Comparison of ENCODE assay signal across 23 cellular contexts in genomic region chr15:58536414-58536813, GRCh38.
DNase-seq lines count a peak whose midpoint lies in the region; ATAC-seq and TF ChIP-seq lines count a peak whose summit lies in the region.
"Had no signal": no experiment of that assay in that cellular context is flagged by ENCODE, and none has a peak within 500 bp of the region (broad histone marks: within the 10 kb centered on the region; RNA-seq: fewer than 3 reads in every experiment).

No MANE protein-coding gene starts in this region.

- no peak overlapping the region for H2BK120ac ChIP-seq in IMR-90 (ENCODE audit: low read depth, low read length)

- H3K23ac ChIP-seq in IMR-90 (ENCODE audit: low read depth, low read length) = no peak overlapping the region

- H3K56ac ChIP-seq in IMR-90 (ENCODE audit: extremely low read depth, insufficient read depth, low read length) = no peak overlapping the region

- H2AK5ac ChIP-seq in IMR-90 (ENCODE audit: low read depth, low read length) = no peak overlapping the region

- H3K36me3 ChIP-seq in IMR-90 (ENCODE audit: control insufficient read depth, insufficient read depth, low read length) (no peaks in the 10 kb centered on the region), gastrocnemius medialis (no peaks in the 10 kb centered on the region), suprapubic skin (no peaks in the 10 kb centered on the region)
- H3K36me3 ChIP-seq: SJCRH30 had no signal

- H4K8ac ChIP-seq in IMR-90 (ENCODE audit: low read depth in 2 of 2, low read length in 2 of 2) = no peak overlapping the region

- no peaks in the 10 kb centered on the region for H4K20me1 ChIP-seq in IMR-90 (ENCODE audit: insufficient read depth, low read length)

- H3K4me1 ChIP-seq in IMR-90 (ENCODE audit: control insufficient read depth, insufficient read depth, low read length) (no peaks in the 10 kb centered on the region), gastrocnemius medialis (peaks cover 0 to 13% of the 10 kb centered on the region in 2 donors), suprapubic skin (no peaks in the 10 kb centered on the region)

- intact Hi-C loops in IMR-90 (cut with micrococcal nuclease) (no loop called here), gastrocnemius medialis (cut with DNase I; ENCODE audit: low total_unique reads) (no loop called here)

- dilution Hi-C loops in IMR-90 (cut with HindIII; ENCODE audit: low sequenced_read_pairs, unreplicated experiment) = no loop called here

- no peak overlapping the region for H2BK5ac ChIP-seq in IMR-90 (ENCODE audit: low read depth, low read length, poor library complexity, severe bottlenecking)

- no peaks in the 10 kb centered on the region for H3K79me1 ChIP-seq in IMR-90 (ENCODE audit: low read depth in 1 of 2, low read length in 2 of 2)

- no peak for ATAC-seq in IMR-90 (ENCODE audit: low read depth)
- ATAC-seq in gastrocnemius medialis = peak; percentile 81 to 88
- ATAC-seq: PC-3, Right ventricle myocardium inferior, SK-N-SH treated with all-trans-retinoic acid at 6 μM for 48 hours had no signal

- TF ChIP-seq POLR2A in IMR-90 (IDR thresholded peaks at IDR 0.05; ENCODE audit: low read depth, low read length) (no peak), gastrocnemius medialis (IDR thresholded peaks at IDR 0.05) (no peak), suprapubic skin (IDR thresholded peaks at IDR 0.05) (no peak)

- H2BK20ac ChIP-seq in IMR-90 (ENCODE audit: low read depth, low read length) = no peak overlapping the region

- peaks cover 17% of the 10 kb centered on the region for H3K27me3 ChIP-seq in IMR-90 (ENCODE audit: control insufficient read depth, insufficient read depth, low read length)
- no peaks in the 10 kb centered on the region for H3K27me3 ChIP-seq in gastrocnemius medialis
- no peaks in the 10 kb centered on the region for H3K27me3 ChIP-seq in suprapubic skin
- H3K27me3 ChIP-seq: SJCRH30 had no signal

- 77% methylated on average over 3 of the region's 4 CpGs; no CpG with 5 or more reads in 1 of the 2 experiments for WGBS in IMR-90 (ENCODE audit: extremely low coverage in 2 of 2, insufficient read length in 1 of 2), 2 experiments
- 90% methylated on average over 4 of the region's 4 CpGs for WGBS in suprapubic skin

- POLR2A ChIA-PET in IMR-90 (lab: Charles Lee; ENCODE audit: unreplicated experiment) = no interaction called here

- TF ChIP-seq CTCF in IMR-90 (conservative IDR thresholded peaks at IDR 0.05; ENCODE audit: low read depth, low read length) (no peak), gastrocnemius medialis (IDR thresholded peaks at IDR 0.05 in 4 of 5, conservative IDR thresholded peaks at IDR 0.05 in 1 of 5) (no peak), suprapubic skin (IDR thresholded peaks at IDR 0.05) (no peak)

- H3K18ac ChIP-seq in IMR-90 (ENCODE audit: low read depth, low read length) = no peak overlapping the region

- no peak overlapping the region for H2AFZ ChIP-seq in IMR-90 (replicated peaks; ENCODE audit: low read length, poor library complexity)

- H4K5ac ChIP-seq in IMR-90 (ENCODE audit: low read depth, low read length) = no peak overlapping the region

- no peak overlapping the region for H3K4me2 ChIP-seq in IMR-90 (ENCODE audit: low read depth, low read length)

- H3K4ac ChIP-seq in IMR-90 (ENCODE audit: low read depth, low read length) = no peak overlapping the region

- H4K91ac ChIP-seq in IMR-90 (ENCODE audit: insufficient read depth, low read depth, low read length) = no peak overlapping the region

- no peaks in the 10 kb centered on the region for H3K9me3 ChIP-seq in IMR-90 (ENCODE audit: control insufficient read depth, insufficient read depth, low read length)
- H3K9me3 ChIP-seq in gastrocnemius medialis = no peaks in the 10 kb centered on the region
- H3K9me3 ChIP-seq in suprapubic skin = no peaks in the 10 kb centered on the region
- H3K9me3 ChIP-seq: SJCRH30 had no signal

- DNase-seq in NCI-H2107 treated with DMSO at 0.1 percent for 48 hours (lab: John Stamatoyannopoulos, UW; ENCODE audit: unreplicated experiment) (peak; percentile 23), NCI-H2107 (lab: John Stamatoyannopoulos, UW) (no peak), IMR-90 (no peak), islet precursor cell (peak; percentile 26), gastrocnemius medialis (peak; percentile 30 to 43), suprapubic skin (ENCODE audit: low spot score in 2 of 2) (no peak), ureter (ENCODE audit: low spot score) (no peak), Ammon's horn (ENCODE audit: low spot score) (no peak)
- DNase-seq: ACHN; DMS153; DND-41; NCI-H1092; NCI-H1417 treated with DMSO at 0.1 percent for 48 hours; NCI-H1694 treated with DMSO at 0.1 percent for 48 hours; NCI-H524 treated with DMSO at 0.1 percent for 48 hours; NCI-H774; NK-92 treated with Interleukin-12 subunit alpha and Interleukin-12 subunit beta, amount 100 ng/mL, for 24 hours; PC-3; SJCRH30 had no signal

- no peak overlapping the region for H3K14ac ChIP-seq in IMR-90 (replicated peaks; ENCODE audit: low read depth, low read length)

- CTCF ChIA-PET in IMR-90 (lab: Yijun Ruan, JAX) = interaction anchor here (0.5 kb wide), 1 partner anchor 23 kb away, joined by 3 read pairs; no protein-coding TSS in a partner anchor

- TF ChIP-seq EP300 in suprapubic skin (IDR thresholded peaks at IDR 0.05) = no peak

- H3K9me1 ChIP-seq in IMR-90 (ENCODE audit: insufficient read depth, low read length) = no peaks in the 10 kb centered on the region

- H3K27ac ChIP-seq in IMR-90 (ENCODE audit: insufficient read depth, low read length) (no peak overlapping the region), gastrocnemius medialis (peak overlapping the region in 1 of 4 donors; percentile 42), suprapubic skin (no peak overlapping the region)
- H3K27ac ChIP-seq: 22Rv1, HL-60, SJCRH30 had no signal

- no peak overlapping the region for H2AK9ac ChIP-seq in IMR-90 (replicated peaks; ENCODE audit: low read depth, low read length, poor library complexity)

- H3K4me3 ChIP-seq in IMR-90 (ENCODE audit: insufficient read depth, low read depth, low read length) (no peak overlapping the region), gastrocnemius medialis (no peak overlapping the region), suprapubic skin (no peak overlapping the region)
- H3K4me3 ChIP-seq: SJCRH30 had no signal

- no peak for TF ChIP-seq RAD21 in IMR-90 (IDR thresholded peaks at IDR 0.05; ENCODE audit: low read length)

- H2BK15ac ChIP-seq in IMR-90 (ENCODE audit: low read depth, low read length) = 0 out of 3 replicates have a peak overlapping the region, but pooled peaks have one; percentile 28

- H3K9ac ChIP-seq in IMR-90 (ENCODE audit: low read depth, low read length) = no peak overlapping the region

- BruUV-seq in IMR-90 (replicated peaks; lab: Mats Ljungman, UMichigan) = no TSS peak

- in situ Hi-C loops in IMR-90 (cut with MboI; ENCODE audit: low sequenced_read_pairs) (no loop called here), gastrocnemius medialis (cut with MboI; ENCODE audit: low sequenced_read_pairs in 4 of 4) (no loop called here)

TF ChIP-seq in IMR-90, 13 proteins besides CTCF, POLR2A, EP300 and RAD21:
- TF ChIP-seq CHD1 (IDR thresholded peaks at IDR 0.05; ENCODE audit: low read depth, low read length) (no peak), CEBPB (IDR thresholded peaks at IDR 0.05; ENCODE audit: low read depth, low read length) (no peak), FOS (IDR thresholded peaks at IDR 0.05; ENCODE audit: low read depth, low read length) (no peak), USF2 (IDR thresholded peaks at IDR 0.05; ENCODE audit: low read depth, low read length) (no peak), BHLHE40 (IDR thresholded peaks at IDR 0.05; ENCODE audit: low read depth, low read length) (no peak), MXI1 (IDR thresholded peaks at IDR 0.05; ENCODE audit: borderline replicate concordance, low read depth, low read length) (no peak), ELK1 (IDR thresholded peaks at IDR 0.05; ENCODE audit: borderline replicate concordance, low read depth, low read length) (no peak), NFE2L2 (IDR thresholded peaks at IDR 0.05; ENCODE audit: low read depth, low read length) (no peak), MAFK (IDR thresholded peaks at IDR 0.05; ENCODE audit: low read depth, low read length) (no peak), MAZ (IDR thresholded peaks at IDR 0.05; ENCODE audit: borderline replicate concordance, low read depth, low read length) (no peak), RCOR1 (IDR thresholded peaks at IDR 0.05; ENCODE audit: insufficient replicate concordance, low read length) (no peak), RFX5 (IDR thresholded peaks at IDR 0.05; ENCODE audit: low read depth, low read length) (no peak), SMC3 (IDR thresholded peaks at IDR 0.05; ENCODE audit: low read depth, low read length) (no peak)

Comparison
In these comparisons a context has a peak if more than half of its experiments do, and no peak if none do; other contexts are left out.
1. DNase-seq: peak in NCI-H2107 treated with DMSO at 0.1 percent for 48 hours (single experiment), islet precursor cell (single experiment) and gastrocnemius medialis (2 of 2); none in NCI-H2107 (single experiment), IMR-90 (single experiment), suprapubic skin (0 of 2), ureter (single experiment) and Ammon's horn (single experiment).